18 cellular contexts compared by ENCODE assay signal in the genomic region with DNA sequence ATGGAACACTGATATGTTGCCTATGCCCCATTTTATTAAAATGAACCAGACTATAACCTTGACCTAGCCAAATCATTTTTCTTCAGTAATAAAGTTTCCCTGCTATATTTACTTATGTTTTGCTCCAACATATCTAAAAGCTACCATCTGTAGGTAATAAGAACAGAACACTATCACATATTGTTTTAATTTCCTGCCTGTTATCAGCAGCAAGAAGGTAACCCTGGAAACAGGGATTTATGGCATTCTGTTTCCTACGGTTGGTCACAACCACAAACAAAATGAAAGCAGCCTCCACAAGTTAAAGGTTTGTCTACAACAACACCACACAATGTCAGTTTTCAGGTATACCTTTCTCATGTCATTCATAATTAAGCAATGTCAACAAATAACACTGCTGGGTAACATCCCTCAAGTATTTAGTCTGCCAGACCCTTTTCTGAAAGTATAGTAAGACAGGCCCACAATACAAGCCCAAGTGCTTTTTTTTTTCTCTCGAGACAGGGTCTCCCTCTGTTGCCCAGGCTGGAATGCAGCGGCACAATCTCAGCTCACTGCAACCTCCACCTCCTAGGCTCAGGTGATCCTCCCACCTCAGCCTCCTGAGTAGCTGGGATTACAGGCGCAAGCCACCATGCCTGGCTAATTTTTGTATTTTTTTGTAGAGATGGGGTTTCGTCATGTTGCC. TPM values are rescaled to one million over a fixed set of nuclear protein-coding genes. Genes with fewer than 3 reads are reported as not detected.
DNase-seq lines count a peak whose midpoint lies in the region; ATAC-seq and TF ChIP-seq lines count a peak whose summit lies in the region.
"Had no signal": no experiment of that assay in that cellular context is flagged by ENCODE, and none has a peak within 500 bp of the region (broad histone marks: within the 10 kb centered on the region; RNA-seq: fewer than 3 reads in every experiment).

No MANE protein-coding gene starts in this region.

- intact Hi-C loops in CD4-positive, alpha-beta memory T cell (cut with micrococcal nuclease): no loop called here
- intact Hi-C loops in body of pancreas (cut with DNase I) (no loop called here), vagina (cut with DNase I) (no loop called here)

- peaks cover 29% of the 10 kb centered on the region for H3K4me1 ChIP-seq in CD4-positive, alpha-beta memory T cell (ENCODE audit: insufficient read depth, low read length)
- H3K4me1 ChIP-seq in body of pancreas (peaks cover 5% of the 10 kb centered on the region), mesendoderm (ENCODE audit: control insufficient read depth, low read depth, low read length) (no peaks in the 10 kb centered on the region), vagina (no peaks in the 10 kb centered on the region)
- H3K4me1 ChIP-seq: prostate gland, SJSA1 had no signal

- no peaks in the 10 kb centered on the region for H3K79me2 ChIP-seq in mesendoderm (ENCODE audit: control insufficient read depth, insufficient read depth, low read length)

- peak overlapping the region in 1 of 8 donors; percentile 40 for H3K4me3 Mint-ChIP-seq in CD4-positive, alpha-beta memory T cell
- H3K4me3 Mint-ChIP-seq: HFFc6 had no signal

- H4K8ac ChIP-seq in mesendoderm (ENCODE audit: low read depth, low read length): no peak overlapping the region

- no peaks in the 10 kb centered on the region for H3K9me3 Mint-ChIP-seq in CD4-positive, alpha-beta memory T cell
- H3K9me3 Mint-ChIP-seq: HFFc6 had no signal

- TF ChIP-seq POLR2A in body of pancreas (IDR thresholded peaks at IDR 0.05) (no peak), vagina (IDR thresholded peaks at IDR 0.05) (no peak)

- no peak overlapping the region for H3K4ac ChIP-seq in mesendoderm (ENCODE audit: low read depth, low read length)

- H3K36me3 ChIP-seq in CD4-positive, alpha-beta memory T cell (ENCODE audit: insufficient read depth, low read length): no peaks in the 10 kb centered on the region
- H3K36me3 ChIP-seq in body of pancreas (replicated peaks in 1 of 2; ENCODE audit: insufficient read depth in 1 of 2, low read depth in 2 of 2) (no peaks in the 10 kb centered on the region), mesendoderm (ENCODE audit: control insufficient read depth, insufficient read depth, low read length) (no peaks in the 10 kb centered on the region), vagina (no peaks in the 10 kb centered on the region)
- H3K36me3 ChIP-seq: prostate gland, SJSA1, suprapubic skin, WERI-Rb-1 had no signal

- H2BK5ac ChIP-seq in mesendoderm (ENCODE audit: low read length): no peak overlapping the region

- ATAC-seq in body of pancreas: peak; percentile 80
- no peak for ATAC-seq in GM21825 (IDR thresholded peaks at IDR 0.05; ENCODE audit: unreplicated experiment)
- no peak for ATAC-seq in HG03354 (IDR thresholded peaks at IDR 0.05; ENCODE audit: poor library complexity, severe bottlenecking, unreplicated experiment)
- ATAC-seq: GM12878 had no signal

- no peak overlapping the region for H3K23ac ChIP-seq in mesendoderm (ENCODE audit: low read length)

- H3K27me3 ChIP-seq in CD4-positive, alpha-beta memory T cell (ENCODE audit: insufficient read depth, low read length): no peaks in the 10 kb centered on the region
- H3K27me3 ChIP-seq in body of pancreas (no peaks in the 10 kb centered on the region), mesendoderm (ENCODE audit: insufficient read depth, low read length, poor library complexity) (no peaks in the 10 kb centered on the region), vagina (no peaks in the 10 kb centered on the region)
- H3K27me3 ChIP-seq: SJSA1, suprapubic skin had no signal

- H3K27ac Mint-ChIP-seq in CD4-positive, alpha-beta memory T cell: peak overlapping the region in 6 of 7 donors; percentile 1 to 77 (median 34)
- H3K27ac Mint-ChIP-seq: HFFc6 had no signal

- no peaks in the 10 kb centered on the region for H3K27me3 Mint-ChIP-seq in CD4-positive, alpha-beta memory T cell

- no peak overlapping the region for H3K56ac ChIP-seq in mesendoderm (ENCODE audit: low read length)

- no peak overlapping the region for H3K27ac ChIP-seq in CD4-positive, alpha-beta memory T cell (ENCODE audit: low read depth, low read length)
- peak overlapping the region in 1 of 4 donors; percentile 22 for H3K27ac ChIP-seq in body of pancreas
- H3K27ac ChIP-seq in mesendoderm (ENCODE audit: low read depth, low read length): no peak overlapping the region
- no peak overlapping the region for H3K27ac ChIP-seq in vagina
- H3K27ac ChIP-seq: C4-2B, prostate gland, SJSA1, suprapubic skin, WERI-Rb-1 had no signal

- POLR2A ChIA-PET in CD4-positive, alpha-beta memory T cell (lab: Charles Lee; ENCODE audit: partially characterized antibody): interaction anchor here (0.6 kb wide), 1 partner anchor 376 kb away, joined by 3 read pairs; no protein-coding TSS in a partner anchor

- H2BK15ac ChIP-seq in mesendoderm (replicated peaks; ENCODE audit: low read depth): no peak overlapping the region

- no peak overlapping the region for H3K4me3 ChIP-seq in CD4-positive, alpha-beta memory T cell (ENCODE audit: low read length in 2 of 2)
- no peak overlapping the region for H3K4me3 ChIP-seq in body of pancreas
- H3K4me3 ChIP-seq in mesendoderm (ENCODE audit: low read length): no peak overlapping the region
- H3K4me3 ChIP-seq in vagina: no peak overlapping the region
- H3K4me3 ChIP-seq: GM12878, prostate gland, SJSA1, suprapubic skin had no signal

- WGBS in body of pancreas, 2 donors: 68 to 75% methylated on average over 5 of the region's 5 CpGs
- WGBS in mesendoderm (ENCODE audit: extremely low coverage, insufficient coverage, low lambda C conversion rate): no CpG with 5 or more reads among the region's 5 CpGs

- H3K4me1 Mint-ChIP-seq in CD4-positive, alpha-beta memory T cell: peaks cover 31 to 66% (median 40%) of the 10 kb centered on the region in 4 donors

- H2BK120ac ChIP-seq in mesendoderm (ENCODE audit: low read depth, low read length): no peak overlapping the region

- no peaks in the 10 kb centered on the region for H3K9me3 ChIP-seq in CD4-positive, alpha-beta memory T cell (ENCODE audit: control insufficient read depth in 1 of 2, low read length in 2 of 2)
- H3K9me3 ChIP-seq in body of pancreas (no peaks in the 10 kb centered on the region), vagina (no peaks in the 10 kb centered on the region)
- H3K9me3 ChIP-seq: prostate gland, SJSA1, suprapubic skin had no signal

- no peak overlapping the region for H4K5ac ChIP-seq in mesendoderm (ENCODE audit: low read length)

- no peak overlapping the region for H3K4me2 ChIP-seq in mesendoderm (ENCODE audit: low read length)

- CTCF ChIA-PET in CD4-positive, alpha-beta memory T cell (lab: Charles Lee; ENCODE audit: partially characterized antibody): interaction anchor here (0.8 to 1.3 kb wide), 5 partner anchors 11 to 103 kb away, joined by 3 to 4 read pairs (median 3); a partner anchor contains a TSS

- peaks cover 6 to 7% of the 10 kb centered on the region in 2 donors for H3K36me3 Mint-ChIP-seq in CD4-positive, alpha-beta memory T cell

- no peak overlapping the region for H3K9ac ChIP-seq in mesendoderm (ENCODE audit: low read length)

- no peak for DNase-seq in CD4-positive, alpha-beta memory T cell
- peak; percentile 50 for DNase-seq in M059J (ENCODE audit: low read depth)
- no peak for DNase-seq in body of pancreas
- peak; percentile 11 for DNase-seq in mesendoderm
- DNase-seq in RKO (ENCODE audit: low spot score): no peak
- DNase-seq in vagina (ENCODE audit: extremely low spot score in 2 of 2): no peak
- DNase-seq: activated naive CD4-positive, alpha-beta T cell; effector memory CD4-positive, alpha-beta T cell; HFFc6; NCI-H2081 treated with DMSO at 0.1 percent for 48 hours; WERI-Rb-1 had no signal

- no peaks in the 10 kb centered on the region for H3K79me1 ChIP-seq in mesendoderm (ENCODE audit: low read length)

- no peak overlapping the region for H3K18ac ChIP-seq in mesendoderm (ENCODE audit: low read length)

- H2AK5ac ChIP-seq in mesendoderm (ENCODE audit: low read length): no peak overlapping the region

- no peak for TF ChIP-seq CTCF in body of pancreas (IDR thresholded peaks at IDR 0.05)
- TF ChIP-seq CTCF in vagina (IDR thresholded peaks at IDR 0.05): no peak

RNA-seq across cellular contexts. Expression of a gene that starts 25.5 kb away (rescaled TPM):
- total RNA-seq in CD4-positive, alpha-beta memory T cell: 10 to 100 TPM; 28.4 to 30.2 TPM
- polyA plus RNA-seq in CD4-positive, alpha-beta memory T cell: 10 to 100 TPM; 30.8 to 31.9 TPM
- total RNA-seq in M059J (2014; rRNA removed; shearing (Covaris generic)): 2.9 and 5.4 TPM in 2 replicates
- total RNA-seq in body of pancreas: 10 to 100 TPM in 1 of 2 donors, 1 to 10 TPM in 1; 6.0 to 11.9 TPM
- polyA plus RNA-seq in mesendoderm (2013, experiment 1 of 2): 7.2 TPM
- 8.2 TPM for polyA plus RNA-seq in mesendoderm (2013, experiment 2 of 2)
- 22.1 TPM for total RNA-seq in vagina

Comparison
In these comparisons a context has a peak if more than half of its experiments do, and no peak if none do; other contexts are left out.
1. DNase-seq: peak in M059J (single experiment) and mesendoderm (single experiment); none in CD4-positive, alpha-beta memory T cell (0 of 5), body of pancreas (0 of 4), RKO (single experiment) and vagina (0 of 2).